Comparison of ENCODE assay signal across 10 cellular contexts in genomic region chr22:40325315-40325714, GRCh38. TPM values are rescaled to one million over a fixed set of nuclear protein-coding genes. Genes with fewer than 3 reads are reported as not detected.
DNase-seq lines count a peak whose midpoint lies in the region; ATAC-seq and TF ChIP-seq lines count a peak whose summit lies in the region.
"Had no signal": no experiment of that assay in that cellular context is flagged by ENCODE, and none has a peak within 500 bp of the region (broad histone marks: within the 10 kb centered on the region; RNA-seq: fewer than 3 reads in every experiment).

No MANE protein-coding gene starts in this region.

- ATAC-seq in GM23338 (peak; percentile 33), HG03571 (IDR thresholded peaks at IDR 0.05; ENCODE audit: unreplicated experiment) (no peak)
- ATAC-seq in activated CD8-positive, alpha-beta T cell treated with anti-CD3 and anti-CD28 coated beads, Interleukin-2, amount 10 ng/mL, durations not matched to agents 7 days and 5 days = peak; percentile 34
- peak; percentile 59 for ATAC-seq in central memory CD8-positive, alpha-beta T cell (replicated peaks; ENCODE audit: extremely low read depth, poor library complexity, severe bottlenecking)

- H3K4me1 ChIP-seq in GM23338 (ENCODE audit: insufficient read depth) = peaks cover 31% of the 10 kb centered on the region

- H3K4me2 ChIP-seq in GM23338 = no peak overlapping the region

- no peaks in the 10 kb centered on the region for H3K27me3 ChIP-seq in GM23338 (ENCODE audit: insufficient read depth)

- H4K20me1 ChIP-seq in GM23338 (replicated peaks; ENCODE audit: insufficient read depth) = peaks cover 4% of the 10 kb centered on the region; the same call in 1 of the 2 replicates

- peaks cover 6% of the 10 kb centered on the region; the same call in 1 of the 2 replicates for H3K36me3 ChIP-seq in GM23338 (ENCODE audit: insufficient read depth)

- H3K9me3 Mint-ChIP-seq in GM23338 = no peaks in the 10 kb centered on the region
- no peaks in the 10 kb centered on the region for H3K9me3 Mint-ChIP-seq in activated CD8-positive, alpha-beta T cell treated with anti-CD3 and anti-CD28 coated beads, Interleukin-2, amount 10 ng/mL, durations not matched to agents 7 days and 5 days (ENCODE audit: insufficient read depth)
- H3K9me3 Mint-ChIP-seq in central memory CD8-positive, alpha-beta T cell = no peaks in the 10 kb centered on the region

- peaks cover 15% of the 10 kb centered on the region for H3K27me3 Mint-ChIP-seq in GM23338 (ENCODE audit: insufficient read depth, low read depth, poor library complexity)
- H3K27me3 Mint-ChIP-seq in activated CD8-positive, alpha-beta T cell treated with anti-CD3 and anti-CD28 coated beads, Interleukin-2, amount 10 ng/mL, durations not matched to agents 7 days and 5 days (ENCODE audit: low read depth) = no peaks in the 10 kb centered on the region
- H3K27me3 Mint-ChIP-seq in central memory CD8-positive, alpha-beta T cell = no peaks in the 10 kb centered on the region

- DNase-seq in GM23338 (ENCODE audit: low spot score) (no peak), NCI-H1105 treated with DMSO at 0.1 percent for 48 hours (lab: John Stamatoyannopoulos, UW) (no peak), amygdala (lab: John Stamatoyannopoulos, UW) (no peak), DMS153 (lab: John Stamatoyannopoulos, UW) (no peak)
- DNase-seq in activated CD8-positive, alpha-beta T cell treated with anti-CD3 and anti-CD28 coated beads, Interleukin-2, amount 10 ng/mL, durations not matched to agents 7 days and 5 days = peak; percentile 53
- peak in 1 of 2 donors; percentile 33 for DNase-seq in central memory CD8-positive, alpha-beta T cell (ENCODE audit: low spot score in 2 of 2)
- peak in 2 of 3 donors; percentile 45 to 56 for DNase-seq in stimulated activated CD4-positive, alpha-beta T cell treated with anti-CD3 and anti-CD28 coated beads, TNF-alpha, amount 100 ng/mL, for 48 hours (ENCODE audit: low read depth in 3 of 3)
- DNase-seq: NCI-H774, retina had no signal

- CTCF ChIA-PET in activated CD8-positive, alpha-beta T cell treated with anti-CD3 and anti-CD28 coated beads, Interleukin-2, amount 10 ng/mL, durations not matched to agents 7 days and 5 days (lab: Charles Lee) = interaction anchor here (0.6 to 3.4 kb wide), 4 partner anchors 8 to 962 kb away, joined by 3 to 29 read pairs (median 3); partner anchors contain the start of gene ADSL

- H3K79me2 ChIP-seq in GM23338 (replicated peaks; ENCODE audit: insufficient read depth) = no peaks in the 10 kb centered on the region

- no peak overlapping the region for H3K4me3 Mint-ChIP-seq in GM23338
- peak overlapping the region; percentile 65 for H3K4me3 Mint-ChIP-seq in activated CD8-positive, alpha-beta T cell treated with anti-CD3 and anti-CD28 coated beads, Interleukin-2, amount 10 ng/mL, durations not matched to agents 7 days and 5 days
- peak overlapping the region; percentile 57 for H3K4me3 Mint-ChIP-seq in central memory CD8-positive, alpha-beta T cell

- POLR2A ChIA-PET in activated CD8-positive, alpha-beta T cell treated with anti-CD3 and anti-CD28 coated beads, Interleukin-2, amount 10 ng/mL, durations not matched to agents 7 days and 5 days (lab: Charles Lee) = interaction anchor here (0.9 to 1.7 kb wide), 4 partner anchors 10 to 148 kb away, joined by 3 to 6 read pairs (median 4); partner anchors contain the start of genes ADSL and TNRC6B

- H3K27ac Mint-ChIP-seq in GM23338 = peak overlapping the region; percentile 44
- peak overlapping the region; percentile 97 for H3K27ac Mint-ChIP-seq in activated CD8-positive, alpha-beta T cell treated with anti-CD3 and anti-CD28 coated beads, Interleukin-2, amount 10 ng/mL, durations not matched to agents 7 days and 5 days
- H3K27ac Mint-ChIP-seq in central memory CD8-positive, alpha-beta T cell (ENCODE audit: low read depth) = peak overlapping the region; percentile 84

- TF ChIP-seq CTCF in GM23338 (conservative IDR thresholded peaks at IDR 0.05; ENCODE audit: low read depth in 2 of 2) = no peak

- H3K4me1 Mint-ChIP-seq in GM23338 = peaks cover 57% of the 10 kb centered on the region
- peaks cover 81% of the 10 kb centered on the region for H3K4me1 Mint-ChIP-seq in activated CD8-positive, alpha-beta T cell treated with anti-CD3 and anti-CD28 coated beads, Interleukin-2, amount 10 ng/mL, durations not matched to agents 7 days and 5 days (ENCODE audit: low read depth)
- peaks cover 45% of the 10 kb centered on the region for H3K4me1 Mint-ChIP-seq in central memory CD8-positive, alpha-beta T cell

- no peaks in the 10 kb centered on the region for H3K9me2 ChIP-seq in GM23338 (ENCODE audit: insufficient read depth)

- 0 out of 2 replicates have a peak, but pooled peaks cover 3% of the 10 kb centered on the region for H3F3A ChIP-seq in GM23338 (replicated peaks; ENCODE audit: low read depth)

- H3K27ac ChIP-seq in GM23338 (ENCODE audit: low read depth) = 0 out of 2 replicates have a peak overlapping the region, but pooled peaks have one; percentile 35

- no peak overlapping the region for H3K4me3 ChIP-seq in GM23338

- no peak overlapping the region for H2AFZ ChIP-seq in GM23338

- H3K36me3 Mint-ChIP-seq in GM23338 (ENCODE audit: low read depth) = peaks cover 42% of the 10 kb centered on the region
- peaks cover 74% of the 10 kb centered on the region for H3K36me3 Mint-ChIP-seq in activated CD8-positive, alpha-beta T cell treated with anti-CD3 and anti-CD28 coated beads, Interleukin-2, amount 10 ng/mL, durations not matched to agents 7 days and 5 days (ENCODE audit: low read depth)
- H3K36me3 Mint-ChIP-seq in central memory CD8-positive, alpha-beta T cell (ENCODE audit: insufficient read depth) = peaks cover 41% of the 10 kb centered on the region

TF ChIP-seq in GM23338, 12 proteins besides CTCF, POLR2A, EP300 and RAD21 (continues in another document):
- no peak for TF ChIP-seq EZH2 (IDR thresholded peaks at IDR 0.05; ENCODE audit: low read depth, unreplicated experiment)
- TF ChIP-seq POLR2AphosphoS5 (IDR thresholded peaks at IDR 0.05; ENCODE audit: low read depth) = no peak
- TF ChIP-seq REST (IDR thresholded peaks at IDR 0.05; ENCODE audit: unreplicated experiment) = no peak
- TF ChIP-seq, protein P1, sequence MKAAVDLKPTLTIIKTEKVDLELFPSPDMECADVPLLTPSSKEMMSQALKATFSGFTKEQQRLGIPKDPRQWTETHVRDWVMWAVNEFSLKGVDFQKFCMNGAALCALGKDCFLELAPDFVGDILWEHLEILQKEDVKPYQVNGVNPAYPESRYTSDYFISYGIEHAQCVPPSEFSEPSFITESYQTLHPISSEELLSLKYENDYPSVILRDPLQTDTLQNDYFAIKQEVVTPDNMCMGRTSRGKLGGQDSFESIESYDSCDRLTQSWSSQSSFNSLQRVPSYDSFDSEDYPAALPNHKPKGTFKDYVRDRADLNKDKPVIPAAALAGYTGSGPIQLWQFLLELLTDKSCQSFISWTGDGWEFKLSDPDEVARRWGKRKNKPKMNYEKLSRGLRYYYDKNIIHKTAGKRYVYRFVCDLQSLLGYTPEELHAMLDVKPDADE (IDR thresholded peaks at IDR 0.05) = no peak
- no peak for TF ChIP-seq STAT1 (IDR thresholded peaks at IDR 0.05; ENCODE audit: unreplicated experiment)
- TF ChIP-seq CREB1 (CRISPR knock-in tag; IDR thresholded peaks at IDR 0.05; ENCODE audit: low read depth) = no peak

RNA-seq across cellular contexts. Expression of gene ADSL, which starts 21.0 kb away (rescaled TPM):
- 221 and 232 TPM in 2 replicates for total RNA-seq in GM23338 (2014; rRNA removed; shearing (Covaris generic))
- 120 and 131 TPM in 2 replicates for polyA plus RNA-seq in GM23338 (2016; fragmentation: Nextera tagmentation; extraction: Ambion mirVana)
- total RNA-seq in activated CD8-positive, alpha-beta T cell treated with anti-CD3 and anti-CD28 coated beads, Interleukin-2, amount 10 ng/mL, durations not matched to agents 7 days and 5 days = 100 to 1,000 TPM; 109 to 118 TPM

RNA-seq across cellular contexts. Expression of gene SGSM3, which starts 45.1 kb away (rescaled TPM):
- total RNA-seq in GM23338 (2014; rRNA removed; shearing (Covaris generic)) = 80.1 and 82.6 TPM in 2 replicates
- 45.9 and 59.3 TPM in 2 replicates for polyA plus RNA-seq in GM23338 (2016; fragmentation: Nextera tagmentation; extraction: Ambion mirVana)
- total RNA-seq in activated CD8-positive, alpha-beta T cell treated with anti-CD3 and anti-CD28 coated beads, Interleukin-2, amount 10 ng/mL, durations not matched to agents 7 days and 5 days = 100 to 1,000 TPM; 105 TPM

Comparison
In these comparisons a context has a peak if more than half of its experiments do, and no peak if none do; other contexts are left out.
1. DNase-seq: peak in activated CD8-positive, alpha-beta T cell treated with anti-CD3 and anti-CD28 coated beads, Interleukin-2, amount 10 ng/mL, durations not matched to agents 7 days and 5 days (single experiment) and stimulated activated CD4-positive, alpha-beta T cell treated with anti-CD3 and anti-CD28 coated beads, TNF-alpha, amount 100 ng/mL, for 48 hours (2 of 3); none in GM23338 (single experiment), NCI-H1105 treated with DMSO at 0.1 percent for 48 hours (single experiment), amygdala (0 of 56) and DMS153 (single experiment).
2. H3K27ac Mint-ChIP-seq: peak in every context shown above with its lines; median percentile 97 in activated CD8-positive, alpha-beta T cell treated with anti-CD3 and anti-CD28 coated beads, Interleukin-2, amount 10 ng/mL, durations not matched to agents 7 days and 5 days; 84 in central memory CD8-positive, alpha-beta T cell; 44 in GM23338.